Comparison of ENCODE assay signal across 14 cellular contexts in the genomic region with DNA sequence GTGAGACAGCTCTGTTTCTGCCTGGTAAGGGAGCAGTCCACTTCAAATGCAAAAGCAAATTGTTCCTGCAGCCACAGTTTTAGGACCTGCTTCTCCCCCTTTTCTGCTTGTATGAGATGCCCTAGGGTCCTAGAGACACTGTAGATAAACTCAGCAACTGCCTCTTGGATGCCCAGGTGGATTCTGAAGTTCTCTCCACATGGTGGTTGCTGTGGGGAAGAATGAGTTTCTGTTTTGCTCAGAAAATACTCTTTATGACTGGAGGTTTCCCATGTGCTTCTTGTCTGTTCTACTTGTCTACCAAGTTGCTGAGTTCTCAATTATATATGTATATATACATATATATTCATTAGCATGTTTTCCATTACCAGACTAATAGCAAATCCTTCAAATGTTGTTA. TPM values are rescaled to one million over a fixed set of nuclear protein-coding genes. Genes with fewer than 3 reads are reported as not detected.
A peak's percentile ranks its signal among the peaks of the same experiment; 100 is the strongest.
DNase-seq lines count a peak whose midpoint lies in the region; ATAC-seq and TF ChIP-seq lines count a peak whose summit lies in the region.
"Had no signal": no experiment of that assay in that cellular context is flagged by ENCODE, and none has a peak within 500 bp of the region (broad histone marks: within the 10 kb centered on the region; RNA-seq: fewer than 3 reads in every experiment).

No MANE protein-coding gene starts in this region.

- H3K36me3 ChIP-seq in ascending aorta, result no peaks in the 10 kb centered on the region
- H3K36me3 ChIP-seq: thoracic aorta had no signal

- H3K9me3 Mint-ChIP-seq in activated naive CD8-positive, alpha-beta T cell treated with anti-CD3 and anti-CD28 coated beads, Interleukin-2, amount 50 U/mL, for 24 hours, result peaks cover 19% of the 10 kb centered on the region

- no peak overlapping the region for H3K27ac ChIP-seq in ascending aorta
- H3K27ac ChIP-seq: 22Rv1, thoracic aorta had no signal

- H3K4me3 Mint-ChIP-seq in activated naive CD8-positive, alpha-beta T cell treated with anti-CD3 and anti-CD28 coated beads, Interleukin-2, amount 50 U/mL, for 24 hours, result peak overlapping the region; percentile 39
- H3K4me3 Mint-ChIP-seq: nephron had no signal

- no peaks in the 10 kb centered on the region for H3K27me3 Mint-ChIP-seq in activated naive CD8-positive, alpha-beta T cell treated with anti-CD3 and anti-CD28 coated beads, Interleukin-2, amount 50 U/mL, for 24 hours

- peaks cover 0 to 6% of the 10 kb centered on the region in 2 donors for H3K9me3 ChIP-seq in ascending aorta
- H3K9me3 ChIP-seq: thoracic aorta had no signal

- no peak for TF ChIP-seq CTCF in ascending aorta (IDR thresholded peaks at IDR 0.05)

- no peak overlapping the region for H3K4me3 ChIP-seq in ascending aorta
- H3K4me3 ChIP-seq: thoracic aorta had no signal

- intact Hi-C loops in left colon (cut with DNase I, micrococcal nuclease) (no loop called here), ascending aorta (cut with DNase I) (no loop called here)

- H3K36me3 Mint-ChIP-seq in activated naive CD8-positive, alpha-beta T cell treated with anti-CD3 and anti-CD28 coated beads, Interleukin-2, amount 50 U/mL, for 24 hours (ENCODE audit: low read depth), result peaks cover 13% of the 10 kb centered on the region

- H3K4me1 Mint-ChIP-seq in activated naive CD8-positive, alpha-beta T cell treated with anti-CD3 and anti-CD28 coated beads, Interleukin-2, amount 50 U/mL, for 24 hours, result peaks cover 38% of the 10 kb centered on the region
- H3K4me1 Mint-ChIP-seq: nephron had no signal

- no peak for DNase-seq in activated CD4-positive, CD25-positive, alpha-beta regulatory T cell treated with anti-CD3 and anti-CD28 coated beads, Interleukin-2, amount 50 U/mL, for 72 hours
- no peak for DNase-seq in activated naive CD8-positive, alpha-beta T cell treated with anti-CD3 and anti-CD28 coated beads, Interleukin-2, amount 50 U/mL, for 24 hours
- DNase-seq in left colon, result no peak
- no peak for DNase-seq in NOMO-1 (lab: John Stamatoyannopoulos, UW; ENCODE audit: unreplicated experiment in 2 of 2)
- no peak for DNase-seq in ascending aorta (ENCODE audit: low spot score in 2 of 2)
- DNase-seq: amniotic stem cell, NCI-H1436, PC-3 had no signal

- H3K4me1 ChIP-seq in ascending aorta, result no peaks in the 10 kb centered on the region

- H3K27me3 ChIP-seq in ascending aorta, result no peaks in the 10 kb centered on the region

- peak overlapping the region; percentile 29 for H3K27ac Mint-ChIP-seq in activated naive CD8-positive, alpha-beta T cell treated with anti-CD3 and anti-CD28 coated beads, Interleukin-2, amount 50 U/mL, for 24 hours
- H3K27ac Mint-ChIP-seq: nephron had no signal

- peak; percentile 83 for ATAC-seq in activated CD4-positive, CD25-positive, alpha-beta regulatory T cell treated with anti-CD3 and anti-CD28 coated beads, Interleukin-2, amount 50 U/mL, for 24 hours
- ATAC-seq in GM21515 (IDR thresholded peaks at IDR 0.05; ENCODE audit: unreplicated experiment) (peak; percentile 92), HG03103 (IDR thresholded peaks at IDR 0.05; ENCODE audit: low read depth, unreplicated experiment) (peak; percentile 92), left colon (no peak)
- ATAC-seq in activated naive CD8-positive, alpha-beta T cell treated with anti-CD3 and anti-CD28 coated beads, Interleukin-2, amount 50 U/mL, for 24 hours, result peak; percentile 85
- ATAC-seq: PC-3 had no signal

RNA-seq across cellular contexts. Expression of a gene that starts 5.6 kb away (rescaled TPM):
- total RNA-seq in left colon (not detected), ascending aorta (23.7 TPM)
- total RNA-seq: PC-3, thoracic aorta had no signal

RNA-seq across cellular contexts. Expression of a gene that starts 50.9 kb away (rescaled TPM):
- 1 to 10 TPM in 1 of 2 donors, under 1 TPM in 1; 0.73 to 1.2 TPM for total RNA-seq in left colon
- not detected for total RNA-seq in ascending aorta
- total RNA-seq: PC-3 had no signal

Comparison
In these comparisons a context has a peak if more than half of its experiments do, and no peak if none do; other contexts are left out.
1. RNA of a gene that starts 5.6 kb away (total RNA-seq): 23.7 TPM in ascending aorta (single experiment); not detected in left colon; every median in the first group is over 10 times any median in the second.